29 cellular contexts compared by ENCODE assay signal in genomic region chr14:28321475-28322244, GRCh38.
A peak's percentile ranks its signal among the peaks of the same experiment; 100 is the strongest.
DNase-seq lines count a peak whose midpoint lies in the region; ATAC-seq and TF ChIP-seq lines count a peak whose summit lies in the region.
"Had no signal": no experiment of that assay in that cellular context is flagged by ENCODE, and none has a peak within 500 bp of the region (broad histone marks: within the 10 kb centered on the region; RNA-seq: fewer than 3 reads in every experiment).

No MANE protein-coding gene starts in this region.

- TF ChIP-seq CTCF in RWPE2 (IDR thresholded peaks at IDR 0.05; ENCODE audit: poor library complexity, severe bottlenecking), result no peak

- no peaks in the 10 kb centered on the region for H3K27me3 Mint-ChIP-seq in natural killer cell treated with Interleukin-12 subunit alpha and Interleukin-12 subunit beta and Interleukin-15 and Interleukin-18, amount 100 ng/mL, for 72 hours
- no peaks in the 10 kb centered on the region for H3K27me3 Mint-ChIP-seq in activated T-cell treated with anti-CD3 and anti-CD28 coated beads, Interleukin-2, amount 50 U/mL, for 72 hours (ENCODE audit: low read depth)
- H3K27me3 Mint-ChIP-seq: activated T-cell treated with anti-CD3 and anti-CD28 coated beads, Interleukin-2, amount 50 U/mL, for 24 hours; B cell; CD4-positive, alpha-beta memory T cell; naive thymus-derived CD8-positive, alpha-beta T cell had no signal

- no peaks in the 10 kb centered on the region for H3K36me3 Mint-ChIP-seq in natural killer cell treated with Interleukin-12 subunit alpha and Interleukin-12 subunit beta and Interleukin-15 and Interleukin-18, amount 100 ng/mL, for 72 hours
- H3K36me3 Mint-ChIP-seq in activated T-cell treated with anti-CD3 and anti-CD28 coated beads, Interleukin-2, amount 50 U/mL, for 72 hours (ENCODE audit: insufficient read depth in 2 of 2), result no peaks in the 10 kb centered on the region
- H3K36me3 Mint-ChIP-seq: CD4-positive, alpha-beta memory T cell; naive thymus-derived CD8-positive, alpha-beta T cell; stimulated activated effector memory CD8-positive, alpha-beta T cell treated with anti-CD3 and anti-CD28 coated beads, Interleukin-12 subunit alpha, Interleukin-12 subunit beta, amount 100 ng/mL, for 72 hours had no signal

- ATAC-seq in RWPE2 (ENCODE audit: low read depth), result peak; percentile 91
- ATAC-seq in natural killer cell treated with Interleukin-12 subunit alpha and Interleukin-12 subunit beta and Interleukin-15 and Interleukin-18, amount 100 ng/mL, for 72 hours, result no peak
- no peak for ATAC-seq in GM21723 (IDR thresholded peaks at IDR 0.05; ENCODE audit: unreplicated experiment)
- no peak for ATAC-seq in activated T-cell treated with anti-CD3 and anti-CD28 coated beads, Interleukin-2, amount 50 U/mL, for 72 hours (replicated peaks in 1 of 2)
- ATAC-seq: heart right ventricle; lower lobe of right lung; naive thymus-derived CD8-positive, alpha-beta T cell; stimulated activated effector memory CD8-positive, alpha-beta T cell treated with anti-CD3 and anti-CD28 coated beads, Interleukin-12 subunit alpha, Interleukin-12 subunit beta, amount 100 ng/mL, for 72 hours had no signal

- peaks cover 4% of the 10 kb centered on the region for H3K9me3 Mint-ChIP-seq in natural killer cell treated with Interleukin-12 subunit alpha and Interleukin-12 subunit beta and Interleukin-15 and Interleukin-18, amount 100 ng/mL, for 72 hours
- H3K9me3 Mint-ChIP-seq in activated T-cell treated with anti-CD3 and anti-CD28 coated beads, Interleukin-2, amount 50 U/mL, for 72 hours, result peaks cover 1 to 5% of the 10 kb centered on the region in 2 donors

- DNase-seq in SIG-M5 treated with dmso at 0.1 percent for 504 hours (lab: John Stamatoyannopoulos, UW; ENCODE audit: unreplicated experiment), result peak; percentile 2
- DNase-seq in SIG-M5 (lab: John Stamatoyannopoulos, UW), result no peak
- no peak for DNase-seq in RWPE2 (ENCODE audit: low spot score)
- DNase-seq in fibroblast of gingiva (ENCODE audit: low read depth), result peak; percentile 1
- DNase-seq in skeletal muscle cell (ENCODE audit: low read depth), result peak; percentile 14
- DNase-seq in natural killer cell treated with Interleukin-12 subunit alpha and Interleukin-12 subunit beta and Interleukin-15 and Interleukin-18, amount 100 ng/mL, for 72 hours (ENCODE audit: low spot score), result no peak
- DNase-seq in activated T-cell treated with anti-CD3 and anti-CD28 coated beads, Interleukin-2, amount 50 U/mL, for 72 hours, result no peak
- DNase-seq: activated CD4-positive, alpha-beta T cell treated with anti-CD3 and anti-CD28 coated beads, Interleukin-2, amount 50 U/mL, for 1 hour; activated gamma-delta T cell treated with Interleukin-2 at 50 U/mL for 16 hours; activated T-cell treated with anti-CD3 and anti-CD28 coated beads, Interleukin-2, amount 50 U/mL, for 24 hours; adrenal gland; CD4-positive, alpha-beta memory T cell; effector CD8-positive, alpha-beta T cell; EL; heart right ventricle; KBM-7; lower lobe of right lung; MG63; naive thymus-derived CD8-positive, alpha-beta T cell; NCI-H1105 treated with DMSO at 0.1 percent for 48 hours; NCI-H1930; Peyer's patch; SJCRH30; SW 1271; T1000 had no signal

- H3K9me3 ChIP-seq in RWPE2 (ENCODE audit: severe bottlenecking), result no peaks in the 10 kb centered on the region
- H3K9me3 ChIP-seq: adrenal gland, lower lobe of right lung, MG63, Peyer's patch, SJCRH30, tibial nerve had no signal

- H3K27me3 ChIP-seq in RWPE2 (ENCODE audit: insufficient read depth, poor library complexity, severe bottlenecking), result no peaks in the 10 kb centered on the region
- H3K27me3 ChIP-seq: adrenal gland, heart right ventricle, MG63, Peyer's patch, SJCRH30, tibial nerve had no signal

- peak overlapping the region; percentile 48 for H3K27ac ChIP-seq in RWPE2 (ENCODE audit: poor library complexity, severe bottlenecking)
- H3K27ac ChIP-seq: adrenal gland, heart right ventricle, lower lobe of right lung, Peyer's patch, SJCRH30, tibial nerve had no signal

- no peak overlapping the region for H3K27ac Mint-ChIP-seq in natural killer cell treated with Interleukin-12 subunit alpha and Interleukin-12 subunit beta and Interleukin-15 and Interleukin-18, amount 100 ng/mL, for 72 hours
- no peak overlapping the region for H3K27ac Mint-ChIP-seq in activated T-cell treated with anti-CD3 and anti-CD28 coated beads, Interleukin-2, amount 50 U/mL, for 72 hours
- H3K27ac Mint-ChIP-seq: activated T-cell treated with anti-CD3 and anti-CD28 coated beads, Interleukin-2, amount 50 U/mL, for 24 hours; B cell; CD4-positive, alpha-beta memory T cell; naive thymus-derived CD8-positive, alpha-beta T cell; stimulated activated effector memory CD8-positive, alpha-beta T cell treated with anti-CD3 and anti-CD28 coated beads, Interleukin-12 subunit alpha, Interleukin-12 subunit beta, amount 100 ng/mL, for 72 hours had no signal

- peaks cover 14% of the 10 kb centered on the region for H3K4me1 ChIP-seq in RWPE2 (ENCODE audit: insufficient read depth, poor library complexity, severe bottlenecking)
- H3K4me1 ChIP-seq: adrenal gland, heart right ventricle, lower lobe of right lung, Peyer's patch, SJCRH30, tibial nerve had no signal

- H3K4me3 ChIP-seq in RWPE2 (ENCODE audit: severe bottlenecking) (no peak overlapping the region), skeletal muscle cell (ENCODE audit: low read depth, low read length) (no peak overlapping the region)
- H3K4me3 ChIP-seq: adrenal gland, heart right ventricle, lower lobe of right lung, MG63, Peyer's patch, SJCRH30, tibial nerve had no signal

- no peaks in the 10 kb centered on the region for H3K4me1 Mint-ChIP-seq in natural killer cell treated with Interleukin-12 subunit alpha and Interleukin-12 subunit beta and Interleukin-15 and Interleukin-18, amount 100 ng/mL, for 72 hours (ENCODE audit: low read depth in 2 of 2)
- H3K4me1 Mint-ChIP-seq in activated T-cell treated with anti-CD3 and anti-CD28 coated beads, Interleukin-2, amount 50 U/mL, for 72 hours (ENCODE audit: low read depth), result no peaks in the 10 kb centered on the region
- H3K4me1 Mint-ChIP-seq: B cell; CD4-positive, alpha-beta memory T cell; naive thymus-derived CD8-positive, alpha-beta T cell; stimulated activated effector memory CD8-positive, alpha-beta T cell treated with anti-CD3 and anti-CD28 coated beads, Interleukin-12 subunit alpha, Interleukin-12 subunit beta, amount 100 ng/mL, for 72 hours had no signal

- H3K36me3 ChIP-seq in RWPE2 (ENCODE audit: low read depth), result no peaks in the 10 kb centered on the region
- H3K36me3 ChIP-seq: adrenal gland, heart right ventricle, lower lobe of right lung, MG63, Peyer's patch, SJCRH30, tibial nerve had no signal

- H3K4me3 Mint-ChIP-seq in natural killer cell treated with Interleukin-12 subunit alpha and Interleukin-12 subunit beta and Interleukin-15 and Interleukin-18, amount 100 ng/mL, for 72 hours, result no peak overlapping the region
- no peak overlapping the region for H3K4me3 Mint-ChIP-seq in activated T-cell treated with anti-CD3 and anti-CD28 coated beads, Interleukin-2, amount 50 U/mL, for 72 hours
- H3K4me3 Mint-ChIP-seq: activated T-cell treated with anti-CD3 and anti-CD28 coated beads, Interleukin-2, amount 50 U/mL, for 24 hours; B cell; CD4-positive, alpha-beta memory T cell; naive thymus-derived CD8-positive, alpha-beta T cell; stimulated activated effector memory CD8-positive, alpha-beta T cell treated with anti-CD3 and anti-CD28 coated beads, Interleukin-12 subunit alpha, Interleukin-12 subunit beta, amount 100 ng/mL, for 72 hours had no signal

Comparison
In these comparisons a context has a peak if more than half of its experiments do, and no peak if none do; other contexts are left out.
1. DNase-seq: peak in SIG-M5 treated with dmso at 0.1 percent for 504 hours (single experiment), fibroblast of gingiva (single experiment) and skeletal muscle cell (single experiment); none in SIG-M5 (single experiment), RWPE2 (single experiment), natural killer cell treated with Interleukin-12 subunit alpha and Interleukin-12 subunit beta and Interleukin-15 and Interleukin-18, amount 100 ng/mL, for 72 hours (single experiment) and activated T-cell treated with anti-CD3 and anti-CD28 coated beads, Interleukin-2, amount 50 U/mL, for 72 hours (0 of 2).